21 cellular contexts compared by ENCODE assay signal in the genomic region with DNA sequence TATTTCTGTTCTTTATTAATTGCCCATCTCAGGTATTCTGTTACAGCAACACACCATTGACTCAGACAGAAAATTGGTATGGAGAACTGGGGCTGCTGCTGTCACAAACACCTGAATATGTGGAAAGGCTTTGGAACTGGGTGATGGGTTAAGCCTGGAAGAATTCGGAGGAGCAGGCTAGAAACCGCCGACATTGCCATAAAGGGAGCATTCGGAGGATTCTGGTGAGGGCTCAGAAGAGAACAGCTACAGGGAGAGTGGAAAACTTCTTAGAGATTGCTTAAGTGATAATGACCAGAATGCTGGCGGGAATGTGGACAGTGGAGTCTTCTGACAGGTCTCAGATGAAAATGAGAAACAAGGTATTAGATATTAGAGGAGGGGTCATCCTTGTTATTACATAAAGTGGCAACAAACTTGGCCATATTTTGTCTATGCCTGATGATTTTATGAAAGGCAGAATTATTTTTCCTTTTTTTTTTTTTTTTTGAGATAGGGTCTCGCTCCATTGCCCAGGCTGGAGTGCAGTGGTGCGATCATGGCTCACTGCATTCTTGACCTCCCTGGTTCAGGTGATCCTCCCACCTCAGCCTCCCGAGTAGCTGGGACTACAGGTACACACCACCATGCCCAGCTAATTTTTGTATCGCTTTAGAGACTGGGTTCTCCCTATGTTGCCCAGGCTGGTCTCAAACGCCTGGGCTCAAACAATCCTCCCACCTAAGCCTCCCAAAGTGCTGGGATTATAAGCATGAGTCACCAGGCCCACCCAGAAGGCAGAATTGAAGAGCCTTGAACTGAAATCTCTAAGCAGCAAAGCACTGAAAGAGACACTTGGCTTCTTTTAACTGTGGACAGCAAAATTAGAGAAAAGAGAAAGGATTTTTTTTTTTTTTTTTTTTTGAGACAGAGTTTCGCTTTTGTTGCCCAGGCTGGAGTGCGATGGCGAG. TPM values are rescaled to one million over a fixed set of nuclear protein-coding genes. Genes with fewer than 3 reads are reported as not detected.
DNase-seq lines count a peak whose midpoint lies in the region; ATAC-seq and TF ChIP-seq lines count a peak whose summit lies in the region.
"Had no signal": no experiment of that assay in that cellular context is flagged by ENCODE, and none has a peak within 500 bp of the region (broad histone marks: within the 10 kb centered on the region; RNA-seq: fewer than 3 reads in every experiment).

No MANE protein-coding gene starts in this region.

- H3K18ac ChIP-seq in mesenchymal stem cell (ENCODE audit: low read depth in 1 of 2, low read length in 2 of 2) = no peak overlapping the region

- H3K36me3 Mint-ChIP-seq in stimulated activated naive B cell treated with anti-CD40 and anti-IgM and Interleukin-4, amounts not matched to agents 10 μg/mL and 1 μg/mL and 100 μg/mL, for 72 hours = no peaks in the 10 kb centered on the region

- peak overlapping the region; percentile 12 for H4K91ac ChIP-seq in mesenchymal stem cell (ENCODE audit: low read length)

- no peaks in the 10 kb centered on the region for H3K27me3 Mint-ChIP-seq in stimulated activated naive B cell treated with anti-CD40 and anti-IgM and Interleukin-4, amounts not matched to agents 10 μg/mL and 1 μg/mL and 100 μg/mL, for 72 hours
- H3K27me3 Mint-ChIP-seq: B cell had no signal

- no peak overlapping the region for H2AK5ac ChIP-seq in mesenchymal stem cell (ENCODE audit: low read length, severe bottlenecking)

- no peak overlapping the region for H2BK15ac ChIP-seq in mesenchymal stem cell (ENCODE audit: low read depth, poor library complexity, severe bottlenecking)

- peaks cover 12 to 26% of the 10 kb centered on the region in 2 donors for H3K4me1 Mint-ChIP-seq in stimulated activated naive B cell treated with anti-CD40 and anti-IgM and Interleukin-4, amounts not matched to agents 10 μg/mL and 1 μg/mL and 100 μg/mL, for 72 hours

- DNase-seq in amniotic epithelial cell (ENCODE audit: low read depth) (peak; percentile 40), mesenchymal stem cell (no peak), NCI-H510A treated with DMSO at 0.1 percent for 48 hours (lab: John Stamatoyannopoulos, UW) (no peak)
- no peak for DNase-seq in stimulated activated naive B cell treated with anti-CD40 and anti-IgM and Interleukin-4, amounts not matched to agents 10 μg/mL and 1 μg/mL and 100 μg/mL, for 72 hours
- DNase-seq in stimulated activated CD8-positive, alpha-beta memory T cell treated with anti-CD3 and anti-CD28 coated beads, Interleukin-4, amount 100 ng/mL, for 48 hours = no peak
- DNase-seq: DMS 273 treated with DMSO at 0.1 percent for 48 hours, GDM1, IMR-90, Kasumi-1, MG63, NCI-H1048, NCI-H1436, NCI-H1930, NCI-H345, NCI-H526, SW 1271 had no signal

- H3K14ac ChIP-seq in mesenchymal stem cell (ENCODE audit: low read length in 2 of 2) = no peak overlapping the region

- H2BK12ac ChIP-seq in mesenchymal stem cell (ENCODE audit: low read length in 2 of 2) = no peak overlapping the region

- H4K8ac ChIP-seq in mesenchymal stem cell (ENCODE audit: low read length) = peak overlapping the region; percentile 67

- H3K23ac ChIP-seq in mesenchymal stem cell (ENCODE audit: low read length in 2 of 2) = no peak overlapping the region

- H3K9me3 Mint-ChIP-seq in stimulated activated naive B cell treated with anti-CD40 and anti-IgM and Interleukin-4, amounts not matched to agents 10 μg/mL and 1 μg/mL and 100 μg/mL, for 72 hours = no peaks in the 10 kb centered on the region

- no peaks in the 10 kb centered on the region for H3K36me3 ChIP-seq in HEK293 (ENCODE audit: control insufficient read depth in 2 of 2, insufficient read depth in 1 of 2, low read length in 2 of 2)
- no peaks in the 10 kb centered on the region for H3K36me3 ChIP-seq in mesenchymal stem cell (ENCODE audit: control insufficient read depth in 1 of 2, insufficient read depth in 2 of 2, low read depth in 1 of 2, low read length in 2 of 2)
- H3K36me3 ChIP-seq: MG63 had no signal

- H3K4me2 ChIP-seq in mesenchymal stem cell (ENCODE audit: low read length, poor library complexity, severe bottlenecking) = no peak overlapping the region

- H3K4ac ChIP-seq in mesenchymal stem cell (ENCODE audit: low read depth in 1 of 2, low read length in 2 of 2) = no peak overlapping the region

- no peaks in the 10 kb centered on the region for H3K79me1 ChIP-seq in mesenchymal stem cell (replicated peaks; ENCODE audit: low read length, poor library complexity, severe bottlenecking)

- no peak for ATAC-seq in stimulated activated naive B cell treated with anti-CD40 and anti-IgM and Interleukin-4, amounts not matched to agents 10 μg/mL and 1 μg/mL and 100 μg/mL, for 72 hours (replicated peaks)
- ATAC-seq in GM19328 (IDR thresholded peaks at IDR 0.05; ENCODE audit: unreplicated experiment) = no peak
- ATAC-seq: Panc1 had no signal

- no peaks in the 10 kb centered on the region for H3K9me3 ChIP-seq in HEK293 (ENCODE audit: control insufficient read depth, insufficient read depth, low read depth, low read length)
- H3K9me3 ChIP-seq in mesenchymal stem cell (ENCODE audit: control insufficient read depth, low read length) = no peaks in the 10 kb centered on the region
- H3K9me3 ChIP-seq: MG63 had no signal

- H3K27me3 ChIP-seq in mesenchymal stem cell (ENCODE audit: control insufficient read depth in 1 of 2, insufficient read depth in 1 of 2, low read length in 2 of 2) = peaks cover 0 to 3% of the 10 kb centered on the region in 2 experiments
- H3K27me3 ChIP-seq: MG63 had no signal

- H2BK120ac ChIP-seq in mesenchymal stem cell (ENCODE audit: low read depth, low read length) = no peak overlapping the region

- H3K4me3 Mint-ChIP-seq in stimulated activated naive B cell treated with anti-CD40 and anti-IgM and Interleukin-4, amounts not matched to agents 10 μg/mL and 1 μg/mL and 100 μg/mL, for 72 hours = no peak overlapping the region
- H3K4me3 Mint-ChIP-seq: B cell had no signal

- no peak for TF ChIP-seq CTCF in HEK293 (tag by site-specific recombination; IDR thresholded peaks at IDR 0.05)

- H2BK5ac ChIP-seq in mesenchymal stem cell (ENCODE audit: low read depth, low read length, poor library complexity, severe bottlenecking) = no peak overlapping the region

- H3K4me3 ChIP-seq in HEK293 (ENCODE audit: low read depth, low read length) = no peak overlapping the region
- H3K4me3 ChIP-seq in mesenchymal stem cell (ENCODE audit: insufficient read depth in 1 of 2, low read depth in 1 of 2, low read length in 2 of 2) = no peak overlapping the region
- H3K4me3 ChIP-seq: MG63 had no signal

- CTCF ChIA-PET in HEK293 (lab: Yijun Ruan, JAX) = interaction anchor here (0.6 to 0.7 kb wide), 2 partner anchors 240 to 734 kb away, joined by 3 to 4 read pairs; no protein-coding TSS in a partner anchor

- H3K27ac Mint-ChIP-seq in stimulated activated naive B cell treated with anti-CD40 and anti-IgM and Interleukin-4, amounts not matched to agents 10 μg/mL and 1 μg/mL and 100 μg/mL, for 72 hours = peak overlapping the region; percentile 75
- H3K27ac Mint-ChIP-seq: B cell had no signal

- H3K9ac ChIP-seq in mesenchymal stem cell (ENCODE audit: low read length) = no peak overlapping the region

- no peaks in the 10 kb centered on the region; the same call in 1 of the 2 replicates for H3K4me1 ChIP-seq in HEK293 (ENCODE audit: control insufficient read depth, insufficient read depth, low read length)
- H3K4me1 ChIP-seq in mesenchymal stem cell (ENCODE audit: control insufficient read depth, insufficient read depth, low read depth, low read length) = peaks cover 17% of the 10 kb centered on the region

- H2AFZ ChIP-seq in mesenchymal stem cell (ENCODE audit: low read depth, low read length) = no peak overlapping the region

- WGBS in mesenchymal stem cell = 83% methylated on average over 10 of the region's 13 CpGs

- no peak overlapping the region for H3K27ac ChIP-seq in HEK293 (ENCODE audit: extremely low read depth, low read depth, low read length)
- H3K27ac ChIP-seq in mesenchymal stem cell (ENCODE audit: low read length, poor library complexity, severe bottlenecking) = no peak overlapping the region
- H3K27ac ChIP-seq: HL-60 had no signal

- POLR2A ChIA-PET in HEK293 (lab: Yijun Ruan, JAX) = interaction anchor here (1.1 kb wide), 1 partner anchor 51 kb away, joined by 3 read pairs; no protein-coding TSS in a partner anchor

TF ChIP-seq in HEK293, 187 proteins besides CTCF, POLR2A, EP300 and RAD21 (continues in another document):
- TF ChIP-seq, protein P1, sequence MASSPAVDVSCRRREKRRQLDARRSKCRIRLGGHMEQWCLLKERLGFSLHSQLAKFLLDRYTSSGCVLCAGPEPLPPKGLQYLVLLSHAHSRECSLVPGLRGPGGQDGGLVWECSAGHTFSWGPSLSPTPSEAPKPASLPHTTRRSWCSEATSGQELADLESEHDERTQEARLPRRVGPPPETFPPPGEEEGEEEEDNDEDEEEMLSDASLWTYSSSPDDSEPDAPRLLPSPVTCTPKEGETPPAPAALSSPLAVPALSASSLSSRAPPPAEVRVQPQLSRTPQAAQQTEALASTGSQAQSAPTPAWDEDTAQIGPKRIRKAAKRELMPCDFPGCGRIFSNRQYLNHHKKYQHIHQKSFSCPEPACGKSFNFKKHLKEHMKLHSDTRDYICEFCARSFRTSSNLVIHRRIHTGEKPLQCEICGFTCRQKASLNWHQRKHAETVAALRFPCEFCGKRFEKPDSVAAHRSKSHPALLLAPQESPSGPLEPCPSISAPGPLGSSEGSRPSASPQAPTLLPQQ (tag by site-specific recombination; IDR thresholded peaks at IDR 0.05) = no peak
- no peak for TF ChIP-seq ZNF510 (tag by site-specific recombination; IDR thresholded peaks at IDR 0.05; ENCODE audit: insufficient replicate concordance)
- TF ChIP-seq ZNF121 (tag by site-specific recombination; IDR thresholded peaks at IDR 0.05) = peak; percentile 34; the same call in 1 of the 2 replicates
- TF ChIP-seq, protein P2, sequence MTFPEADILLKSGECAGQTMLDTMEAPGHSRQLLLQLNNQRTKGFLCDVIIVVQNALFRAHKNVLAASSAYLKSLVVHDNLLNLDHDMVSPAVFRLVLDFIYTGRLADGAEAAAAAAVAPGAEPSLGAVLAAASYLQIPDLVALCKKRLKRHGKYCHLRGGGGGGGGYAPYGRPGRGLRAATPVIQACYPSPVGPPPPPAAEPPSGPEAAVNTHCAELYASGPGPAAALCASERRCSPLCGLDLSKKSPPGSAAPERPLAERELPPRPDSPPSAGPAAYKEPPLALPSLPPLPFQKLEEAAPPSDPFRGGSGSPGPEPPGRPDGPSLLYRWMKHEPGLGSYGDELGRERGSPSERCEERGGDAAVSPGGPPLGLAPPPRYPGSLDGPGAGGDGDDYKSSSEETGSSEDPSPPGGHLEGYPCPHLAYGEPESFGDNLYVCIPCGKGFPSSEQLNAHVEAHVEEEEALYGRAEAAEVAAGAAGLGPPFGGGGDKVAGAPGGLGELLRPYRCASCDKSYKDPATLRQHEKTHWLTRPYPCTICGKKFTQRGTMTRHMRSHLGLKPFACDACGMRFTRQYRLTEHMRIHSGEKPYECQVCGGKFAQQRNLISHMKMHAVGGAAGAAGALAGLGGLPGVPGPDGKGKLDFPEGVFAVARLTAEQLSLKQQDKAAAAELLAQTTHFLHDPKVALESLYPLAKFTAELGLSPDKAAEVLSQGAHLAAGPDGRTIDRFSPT (tag by site-specific recombination; IDR thresholded peaks at IDR 0.05) = no peak
- peak; percentile 69 for TF ChIP-seq ZFHX2 (tag by site-specific recombination; conservative IDR thresholded peaks at IDR 0.05)

RNA-seq across cellular contexts. Expression of a gene that starts 16.7 kb away (rescaled TPM):
- polyA plus RNA-seq in mesenchymal stem cell (2013, experiment 1 of 2) = 13.8 TPM
- 13.5 TPM for polyA plus RNA-seq in mesenchymal stem cell (2013, experiment 2 of 2)
